ENCODE assay signal across 23 cellular contexts in genomic region chr2:177883177-177883576, GRCh38.
"Had no signal": no experiment of that assay in that cellular context is flagged by ENCODE, and none has a peak within 500 bp of the region (broad histone marks: within the 10 kb centered on the region; RNA-seq: fewer than 3 reads in every experiment).

No MANE protein-coding gene starts in this region.

- H3K27ac ChIP-seq: hepatocyte, lower lobe of right lung, neural progenitor cell, neutrophil, parathyroid adenoma, uterus had no signal

- H3K9me3 ChIP-seq: lower lobe of right lung, neutrophil, sigmoid colon, uterus had no signal

- ATAC-seq: lower lobe of right lung; natural killer cell; stimulated activated naive CD8-positive, alpha-beta T cell treated with anti-CD3 and anti-CD28 coated beads, Interleukin-15, amount 100 ng/mL, for 72 hours had no signal

- H3K27me3 ChIP-seq: hepatocyte, neural progenitor cell, neutrophil, sigmoid colon, tibial nerve, uterus had no signal

- H3K9ac ChIP-seq: neural progenitor cell, parathyroid adenoma had no signal

- H3K36me3 ChIP-seq: lower lobe of right lung, neural progenitor cell, neutrophil, sigmoid colon, tibial nerve, uterus had no signal

- H3K4me1 ChIP-seq: lower lobe of right lung, neural progenitor cell, uterus had no signal

- H3K4me2 ChIP-seq: hepatocyte, neural progenitor cell, smooth muscle cell had no signal

- H2AFZ ChIP-seq: hepatocyte, neural progenitor cell, parathyroid adenoma had no signal

- DNase-seq: islet precursor cell; lower lobe of right lung; mesendoderm; naive B cell; natural killer cell; nephron progenitor cell; occipital lobe; right cardiac atrium; sigmoid colon; stimulated activated CD4-positive, alpha-beta T cell treated with anti-CD3 and anti-CD28 coated beads, Interleukin-1b, Interleukin-23, amount 100 ng/mL, for 48 hours; stimulated activated CD4-positive, alpha-beta T cell treated with anti-CD3 and anti-CD28 coated beads, Interleukin-2, amount 100 ng/mL, for 48 hours; stimulated activated CD4-positive, alpha-beta T cell treated with anti-CD3 and anti-CD28 coated beads, Interleukin-4, amount 100 ng/mL, for 4 hours; stimulated activated CD8-positive, alpha-beta memory T cell treated with anti-CD3 and anti-CD28 coated beads, Interleukin-4, amount 100 ng/mL, for 48 hours; stimulated activated naive CD4-positive, alpha-beta T cell treated with Interleukin-2 at 50 U/mL for 16 hours; stimulated activated naive CD8-positive, alpha-beta T cell treated with anti-CD3 and anti-CD28 coated beads, Interleukin-15, amount 100 ng/mL, for 72 hours; substantia nigra had no signal

- H3K4me3 ChIP-seq: hepatocyte, lower lobe of right lung, neural progenitor cell, sigmoid colon, smooth muscle cell, tibial nerve, uterus had no signal

- H3K79me2 ChIP-seq: hepatocyte had no signal
